ENCODE assay signal across 26 cellular contexts in genomic region chr14:74457511-74457910, GRCh38. TPM values are rescaled to one million over a fixed set of nuclear protein-coding genes. Genes with fewer than 3 reads are reported as not detected.
DNase-seq lines count a peak whose midpoint lies in the region; ATAC-seq and TF ChIP-seq lines count a peak whose summit lies in the region.
"Had no signal": no experiment of that assay in that cellular context is flagged by ENCODE, and none has a peak within 500 bp of the region (broad histone marks: within the 10 kb centered on the region; RNA-seq: fewer than 3 reads in every experiment).

No MANE protein-coding gene starts in this region.

- H3K27ac ChIP-seq in BLaER1 = peak overlapping the region; percentile 18; the same call in 1 of the 2 replicates
- H3K27ac ChIP-seq: HL-60, RWPE1, SK-N-MC had no signal

- no peaks in the 10 kb centered on the region for H3K27me3 ChIP-seq in BLaER1

- ATAC-seq in GM19455 (IDR thresholded peaks at IDR 0.05; ENCODE audit: unreplicated experiment) (no peak), GM21576 (IDR thresholded peaks at IDR 0.05; ENCODE audit: unreplicated experiment) (no peak), left cardiac atrium (no peak)

- H3K27ac Mint-ChIP-seq in glutamatergic neuron (ENCODE audit: unreplicated experiment) = peak overlapping the region; percentile 71
- H3K27ac Mint-ChIP-seq: CD4-positive, alpha-beta T cell had no signal

- H3K27me3 Mint-ChIP-seq in glutamatergic neuron (ENCODE audit: unreplicated experiment) = peaks cover 8% of the 10 kb centered on the region

- intact Hi-C loops in left cardiac atrium (cut with DNase I) = no loop called here

- H3K4me3 ChIP-seq in BLaER1 = no peak overlapping the region
- H3K4me3 ChIP-seq: SK-N-MC had no signal

- peaks cover 9% of the 10 kb centered on the region for H3K9me3 Mint-ChIP-seq in glutamatergic neuron (ENCODE audit: unreplicated experiment)

- no peaks in the 10 kb centered on the region for H4K20me1 ChIP-seq in BLaER1

- H3K9ac ChIP-seq in BLaER1 = no peak overlapping the region

- peak overlapping the region; percentile 55 for H3K4me3 Mint-ChIP-seq in glutamatergic neuron (ENCODE audit: unreplicated experiment)
- H3K4me3 Mint-ChIP-seq: CD4-positive, alpha-beta T cell had no signal

- peak overlapping the region; percentile 75 for H3K4me2 ChIP-seq in BLaER1

- no peak for TF ChIP-seq CTCF in glutamatergic neuron (IDR thresholded peaks at IDR 0.05; ENCODE audit: partially characterized antibody, unreplicated experiment)

- H3K36me3 Mint-ChIP-seq in glutamatergic neuron (ENCODE audit: unreplicated experiment) = peaks cover 14% of the 10 kb centered on the region

- peaks cover 17% of the 10 kb centered on the region for H3K4me1 Mint-ChIP-seq in glutamatergic neuron (ENCODE audit: low read depth, unreplicated experiment)

- peaks cover 66% of the 10 kb centered on the region for H3K4me1 ChIP-seq in BLaER1
- H3K4me1 ChIP-seq: BE2C, Caco-2 had no signal

- DNase-seq in DMS79 (lab: John Stamatoyannopoulos, UW) = peak; percentile 53
- DNase-seq in NCI-H524 treated with DMSO at 0.1 percent for 48 hours (lab: John Stamatoyannopoulos, UW) = peak; percentile 95
- DNase-seq in glutamatergic neuron = no peak
- DNase-seq in Ammon's horn (ENCODE audit: low spot score) = no peak
- no peak for DNase-seq in left cardiac atrium
- DNase-seq: BE2C; Caco-2; CD4-positive, alpha-beta T cell; EL; HCEC 1CT; KBM-7; MM.1S; NCI-H1092; NCI-H1436; NCI-H187 treated with DMSO at 0.1 percent for 48 hours; NCI-H446; NCI-H69; SHP77 treated with DMSO at 0.1 percent for 48 hours; SW 1271 had no signal

- H3K9me3 ChIP-seq in BLaER1 = no peaks in the 10 kb centered on the region
- H3K9me3 ChIP-seq: BE2C had no signal

- H3K36me3 ChIP-seq in BLaER1 = no peaks in the 10 kb centered on the region
- H3K36me3 ChIP-seq: BE2C had no signal

RNA-seq across cellular contexts. Expression of gene SYNDIG1L, which starts 31.5 kb away (rescaled TPM):
- total RNA-seq in glutamatergic neuron (ENCODE audit: unreplicated experiment) (1.5 TPM), left cardiac atrium (under 1 TPM in 1 of 2 donors, not detected in 1; 0.24 TPM)
- total RNA-seq: CD4-positive, alpha-beta T cell; HT-29 had no signal

RNA-seq across cellular contexts. Expression of gene NPC2, which starts 35.6 kb away (rescaled TPM):
- total RNA-seq in glutamatergic neuron (ENCODE audit: unreplicated experiment) = 17.6 TPM
- total RNA-seq in left cardiac atrium = 100 to 1,000 TPM; 156 to 157 TPM

RNA-seq across cellular contexts. Expression of gene ISCA2, which starts 36.1 kb away (rescaled TPM):
- 14.8 TPM for total RNA-seq in glutamatergic neuron (ENCODE audit: unreplicated experiment)
- 10 to 100 TPM; 34.1 to 39.1 TPM for total RNA-seq in left cardiac atrium

Comparison
In these comparisons a context has a peak if more than half of its experiments do, and no peak if none do; other contexts are left out.
1. DNase-seq: peak in DMS79 (single experiment) and NCI-H524 treated with DMSO at 0.1 percent for 48 hours (single experiment); none in glutamatergic neuron (single experiment), Ammon's horn (single experiment) and left cardiac atrium (single experiment).